ENCODE assay signal across 1 cellular context in genomic region chr10:78831001-78831400, GRCh38.
TF ChIP-seq lines count a peak whose summit lies in the region.

No MANE protein-coding gene starts in this region.

TF ChIP-seq in A549, 52 proteins besides CTCF, POLR2A, EP300 and RAD21 (continued from another document):
- TF ChIP-seq BCL3 (IDR thresholded peaks at IDR 0.05): no peak
- no peak for TF ChIP-seq RFX5 (IDR thresholded peaks at IDR 0.05)
- no peak for TF ChIP-seq FOSL2 (IDR thresholded peaks at IDR 0.05)
- no peak for TF ChIP-seq FOSL2 (CRISPR knock-in tag; IDR thresholded peaks at IDR 0.05)
- no peak for TF ChIP-seq POLR2AphosphoS2 (conservative IDR thresholded peaks at IDR 0.05; ENCODE audit: low read length)
- TF ChIP-seq HMGXB4 (CRISPR knock-in tag; IDR thresholded peaks at IDR 0.05; ENCODE audit: borderline replicate concordance): no peak
- TF ChIP-seq KDM5A (IDR thresholded peaks at IDR 0.05): no peak
- TF ChIP-seq MAFK (IDR thresholded peaks at IDR 0.05; ENCODE audit: partially characterized antibody): no peak
